ENCODE assay signal across 31 cellular contexts in the genomic region with DNA sequence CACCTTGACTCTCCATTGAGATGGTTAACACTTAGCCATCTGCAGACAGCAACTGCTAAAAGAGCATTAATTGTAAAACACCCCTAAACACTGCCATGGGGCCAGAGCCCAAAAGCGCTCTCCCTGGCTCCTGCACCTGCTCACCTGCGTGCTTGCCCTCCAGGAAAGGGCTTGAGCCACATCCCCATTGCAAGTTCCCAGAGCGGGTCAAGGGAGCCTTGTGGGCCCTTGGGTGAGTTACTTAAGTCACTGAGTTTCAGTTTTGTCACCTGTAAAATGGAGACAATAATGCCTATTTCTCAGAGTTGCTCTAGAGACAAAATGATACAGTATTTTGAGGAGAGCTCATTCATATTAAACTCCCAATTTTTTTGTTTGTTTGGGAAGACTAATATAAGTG.
"Had no signal": no experiment of that assay in that cellular context is flagged by ENCODE, and none has a peak within 500 bp of the region (broad histone marks: within the 10 kb centered on the region; RNA-seq: fewer than 3 reads in every experiment).

No MANE protein-coding gene starts in this region.

- H3K36me3 Mint-ChIP-seq: activated naive CD4-positive, alpha-beta T cell treated with anti-CD3 and anti-CD28 coated beads, Interleukin-2, amount 50 U/mL, for 24 hours; brain had no signal

- H3K4me3 ChIP-seq: MG63, PC-9 had no signal

- H2AFZ ChIP-seq: PC-9 had no signal

- H3K9me3 ChIP-seq: MG63 had no signal

- H3K27ac ChIP-seq: PC-9, WERI-Rb-1 had no signal

- H3K9me3 Mint-ChIP-seq: activated CD8-positive, alpha-beta T cell treated with anti-CD3 and anti-CD28 coated beads for 36 hours; activated naive CD4-positive, alpha-beta T cell treated with anti-CD3 and anti-CD28 coated beads, Interleukin-2, amount 50 U/mL, for 24 hours; activated T-helper 17 cell treated with anti-CD3 and anti-CD28 coated beads, Interleukin-2, amount 50 U/mL, for 72 hours had no signal

- H3K4me3 Mint-ChIP-seq: activated CD8-positive, alpha-beta T cell treated with anti-CD3 and anti-CD28 coated beads for 36 hours; activated naive CD4-positive, alpha-beta T cell treated with anti-CD3 and anti-CD28 coated beads, Interleukin-2, amount 50 U/mL, for 24 hours; activated T-cell treated with anti-CD3 and anti-CD28 coated beads, Interleukin-2, amount 50 U/mL, for 72 hours; activated T-helper 17 cell treated with anti-CD3 and anti-CD28 coated beads, Interleukin-2, amount 50 U/mL, for 72 hours; brain had no signal

- H3K4me1 Mint-ChIP-seq: activated naive CD4-positive, alpha-beta T cell treated with anti-CD3 and anti-CD28 coated beads, Interleukin-2, amount 50 U/mL, for 24 hours; activated T-helper 17 cell treated with anti-CD3 and anti-CD28 coated beads, Interleukin-2, amount 50 U/mL, for 72 hours; brain had no signal

- ATAC-seq: activated CD8-positive, alpha-beta T cell treated with anti-CD3 and anti-CD28 coated beads for 36 hours; activated T-cell treated with anti-CD3 and anti-CD28 coated beads, Interleukin-2, amount 50 U/mL, for 72 hours; activated T-helper 17 cell treated with anti-CD3 and anti-CD28 coated beads, Interleukin-2, amount 50 U/mL, for 72 hours had no signal

- H3K27me3 Mint-ChIP-seq: activated CD8-positive, alpha-beta T cell treated with anti-CD3 and anti-CD28 coated beads for 36 hours; activated naive CD4-positive, alpha-beta T cell treated with anti-CD3 and anti-CD28 coated beads, Interleukin-2, amount 50 U/mL, for 24 hours; activated T-helper 17 cell treated with anti-CD3 and anti-CD28 coated beads, Interleukin-2, amount 50 U/mL, for 72 hours; brain had no signal

- H3K4me2 ChIP-seq: PC-9 had no signal

- H3K27me3 ChIP-seq: MG63 had no signal

- H3K36me3 ChIP-seq: MG63, WERI-Rb-1 had no signal

- DNase-seq: activated CD4-positive, alpha-beta T cell treated with anti-CD3 and anti-CD28 coated beads for 1 hour; activated CD4-positive, alpha-beta T cell treated with anti-CD3 and anti-CD28 coated beads for 48 hours; activated CD4-positive, CD25-positive, alpha-beta regulatory T cell; activated CD8-positive, alpha-beta T cell treated with anti-CD3 and anti-CD28 coated beads for 36 hours; activated effector memory CD4-positive, alpha-beta T cell treated with anti-CD3 and anti-CD28 coated beads, Interleukin-2, amount 50 U/mL, for 16 hours; activated naive CD4-positive, alpha-beta T cell; activated T-cell treated with anti-CD3 and anti-CD28 coated beads, Interleukin-2, amount 50 U/mL, for 1 hour; activated T-cell treated with anti-CD3 and anti-CD28 coated beads, Interleukin-2, amount 50 U/mL, for 72 hours; anterior cingulate cortex; caudate nucleus; cerebellar nuclear complex; Kasumi-1; KG1; MG63; MV-4-11; NCI-H1092; NCI-H1436 treated with DMSO at 0.1 percent for 48 hours; NCI-H1694 treated with DMSO at 0.1 percent for 48 hours; NCI-H2029; NCI-H345; NCI-H526 treated with DMSO at 0.1 percent for 48 hours; NK-92 treated with Interleukin-12 subunit alpha and Interleukin-12 subunit beta, amount 100 ng/mL, for 24 hours; PC-9; Right ventricle myocardium superior; SW 1271; T-helper 1 cell; T-helper 9 cell; WERI-Rb-1 had no signal

- H3K27ac Mint-ChIP-seq: activated CD8-positive, alpha-beta T cell treated with anti-CD3 and anti-CD28 coated beads for 36 hours; activated naive CD4-positive, alpha-beta T cell treated with anti-CD3 and anti-CD28 coated beads, Interleukin-2, amount 50 U/mL, for 24 hours; activated T-cell treated with anti-CD3 and anti-CD28 coated beads, Interleukin-2, amount 50 U/mL, for 72 hours; activated T-helper 17 cell treated with anti-CD3 and anti-CD28 coated beads, Interleukin-2, amount 50 U/mL, for 72 hours; brain had no signal
